ENCODE assay signal across 18 cellular contexts in genomic region chr13:90950134-90950533, GRCh38.
DNase-seq lines count a peak whose midpoint lies in the region; FAIRE-seq and TF ChIP-seq lines count a peak whose summit lies in the region.
"Had no signal": no experiment of that assay in that cellular context is flagged by ENCODE, and none has a peak within 500 bp of the region (broad histone marks: within the 10 kb centered on the region; RNA-seq: fewer than 3 reads in every experiment).

No MANE protein-coding gene starts in this region.

- H3K27me3 ChIP-seq in BE2C, result no peaks in the 10 kb centered on the region
- H3K27me3 ChIP-seq: Peyer's patch had no signal

- FAIRE-seq in D721Med (lab: Jason Lieb, UNC) (peak; percentile 84), RCC 7860 (lab: Jason Lieb, UNC) (peak; percentile 97)
- FAIRE-seq: HepG2 had no signal

- no peak for TF ChIP-seq CTCF in D721Med (IDR thresholded peaks at IDR 0.05; ENCODE audit: insufficient read depth, missing control alignments)
- TF ChIP-seq CTCF in epithelial cell of proximal tubule (conservative IDR thresholded peaks at IDR 0.05; ENCODE audit: low read depth, low read length), result no peak
- TF ChIP-seq CTCF in retinal pigment epithelial cell (conservative IDR thresholded peaks at IDR 0.05; ENCODE audit: low read depth, low read length), result no peak
- TF ChIP-seq CTCF in BE2C (IDR thresholded peaks at IDR 0.05; ENCODE audit: low read depth, low read length), result no peak

- H3K4me1 ChIP-seq in BE2C, result no peaks in the 10 kb centered on the region
- H3K4me1 ChIP-seq: Peyer's patch had no signal

- DNase-seq in D721Med (ENCODE audit: insufficient read length, low spot score) (no peak), RCC 7860 (ENCODE audit: low spot score) (peak; percentile 73), epithelial cell of proximal tubule (ENCODE audit: low read depth) (peak; percentile 60), retinal pigment epithelial cell (ENCODE audit: low read depth) (peak; percentile 61), UCSD-AML1 (lab: John Stamatoyannopoulos, UW; ENCODE audit: unreplicated experiment) (no peak), BE2C (no peak), H4 (ENCODE audit: low spot score) (no peak)
- DNase-seq: AML-193, COR-L47, HCEC 1CT, KG1, NCI-H1092 treated with DMSO at 0.1 percent for 48 hours, NCI-H2081 treated with DMSO at 0.1 percent for 48 hours, NCI-H510A treated with DMSO at 0.1 percent for 48 hours, Peyer's patch, Right ventricle myocardium superior, SK-N-SH had no signal

- H3K9me3 ChIP-seq in BE2C, result no peaks in the 10 kb centered on the region
- H3K9me3 ChIP-seq: Peyer's patch, SK-N-SH had no signal

- H3K4me3 ChIP-seq in epithelial cell of proximal tubule (ENCODE audit: low read depth, low read length) (no peak overlapping the region), retinal pigment epithelial cell (ENCODE audit: low read length) (no peak overlapping the region), BE2C (ENCODE audit: low read depth, low read length) (no peak overlapping the region)
- H3K4me3 ChIP-seq: Peyer's patch had no signal

- H3K36me3 ChIP-seq in BE2C, result no peaks in the 10 kb centered on the region
- H3K36me3 ChIP-seq: Peyer's patch had no signal

Comparison
In these comparisons a context has a peak if more than half of its experiments do, and no peak if none do; other contexts are left out.
1. DNase-seq: peak in RCC 7860 (single experiment), epithelial cell of proximal tubule (single experiment) and retinal pigment epithelial cell (single experiment); none in D721Med (single experiment), UCSD-AML1 (single experiment), BE2C (single experiment) and H4 (single experiment).